In the genomic region with DNA sequence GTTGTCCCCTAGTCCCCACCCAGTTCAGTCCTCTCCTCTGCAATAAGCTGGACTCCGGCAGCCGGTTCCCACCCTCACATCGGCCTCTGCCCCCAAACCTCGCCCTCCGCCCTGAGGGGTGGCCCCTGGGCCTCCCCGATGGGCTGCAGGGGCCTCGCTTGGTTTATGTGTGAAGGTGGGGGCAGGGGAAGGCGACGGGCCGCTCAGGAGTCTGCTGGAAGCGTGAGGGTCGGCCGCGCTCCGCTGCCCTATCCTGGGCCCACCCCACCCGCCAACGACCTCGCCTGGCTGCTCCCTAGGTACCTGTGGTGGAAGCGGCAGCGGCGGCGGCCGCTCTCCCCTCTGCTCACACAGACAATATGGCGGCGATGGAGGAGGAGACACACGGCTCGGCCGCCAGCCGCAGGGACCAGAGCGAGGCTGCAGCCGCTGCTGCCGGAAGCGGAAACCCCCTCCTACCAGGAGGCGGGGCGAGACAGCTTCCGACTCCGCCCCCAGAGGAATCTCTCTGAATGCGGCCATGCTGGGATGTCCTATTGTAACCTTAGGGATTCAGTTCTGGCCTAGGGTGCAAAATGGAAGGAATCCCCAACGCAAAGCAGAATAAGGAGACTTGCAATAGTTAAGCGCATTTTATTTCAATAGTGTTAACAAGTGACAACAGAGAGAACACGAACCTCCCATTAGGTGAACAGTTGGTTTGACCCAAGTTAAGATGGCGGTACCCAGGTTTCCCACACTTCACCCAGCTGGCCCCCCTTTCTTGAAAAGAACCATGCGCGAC, we compare ENCODE assay signal across 8 cellular contexts. TPM values are rescaled to one million over a fixed set of nuclear protein-coding genes. Genes with fewer than 3 reads are reported as not detected.
DNase-seq lines count a peak whose midpoint lies in the region; ATAC-seq, FAIRE-seq and TF ChIP-seq lines count a peak whose summit lies in the region.

A gene (minus strand): TSS at position 422 of the 784 bp plus-strand sequence. CDS start 35,239 bp downstream, outside the sequence.

- TF ChIP-seq POLR2A in GM12892 (IDR thresholded peaks at IDR 0.05; ENCODE audit: low read depth, low read length), result peak; percentile 89
- TF ChIP-seq POLR2A in adrenal gland (IDR thresholded peaks at IDR 0.05), result peak; percentile 79 to 94
- TF ChIP-seq POLR2A in heart left ventricle (IDR thresholded peaks at IDR 0.05), result peak; percentile 33 to 82

- H3K36me3 ChIP-seq in adrenal gland (replicated peaks in 1 of 2) (no peaks in the 10 kb centered on the region), heart left ventricle (no peaks in the 10 kb centered on the region)

- H3K4me3 Mint-ChIP-seq in type B pancreatic cell, result peak within 1 kb of the TSS; percentile 89

- H3K9me3 ChIP-seq in adrenal gland (replicated peaks in 1 of 3), result no peaks in the 10 kb centered on the region
- peaks cover 0 to 8% (median 0%) of the 10 kb centered on the region in 12 donors for H3K9me3 ChIP-seq in heart left ventricle

- FAIRE-seq in GM12892 (lab: Jason Lieb, UNC), result peak; percentile 97

- peaks cover 24% of the 10 kb centered on the region for H3K4me1 Mint-ChIP-seq in type B pancreatic cell (ENCODE audit: unreplicated experiment)

- peaks cover 4% of the 10 kb centered on the region for H3K9me3 Mint-ChIP-seq in type B pancreatic cell

- 0 to 1% (median 0%) methylated on average over 10 to 44 of the region's 44 CpGs for WGBS in adrenal gland, 4 donors
- WGBS in heart left ventricle, 4 donors, result 0% methylated on average over 20 to 44 of the region's 44 CpGs

- H3K27me3 ChIP-seq in adrenal gland (no peaks in the 10 kb centered on the region), heart left ventricle (no peaks in the 10 kb centered on the region)

- H3K4me3 ChIP-seq in adrenal gland, result peak within 1 kb of the TSS; percentile 51 to 99 (median 85)
- peak within 1 kb of the TSS; percentile 71 to 99 (median 90) for H3K4me3 ChIP-seq in heart left ventricle

- H3K27ac ChIP-seq in adrenal gland (peak within 1 kb of the TSS; percentile 55 to 90 (median 85)), heart left ventricle (peak within 1 kb of the TSS; percentile 88 to 96 (median 92))

- peaks cover 13% of the 10 kb centered on the region for H3K27me3 Mint-ChIP-seq in type B pancreatic cell

- DNase-seq in GM12892 (ENCODE audit: insufficient read length), result peak; percentile 86
- peak; percentile 96 for DNase-seq in NCI-H146 (lab: John Stamatoyannopoulos, UW)
- DNase-seq in T-helper 1 cell, result peak; percentile 88 to 97 (median 93)
- DNase-seq in adrenal gland, result peak; percentile 94 to 97 (median 95)
- DNase-seq in heart left ventricle, result peak; percentile 95 to 97 (median 96)
- DNase-seq in pons (ENCODE audit: low spot score), result peak; percentile 97
- DNase-seq in type B pancreatic cell (ENCODE audit: extremely low spot score, unreplicated experiment), result peak; percentile 96

- peaks cover 28% of the 10 kb centered on the region for H3K36me3 Mint-ChIP-seq in type B pancreatic cell

- ATAC-seq in HG02852 (IDR thresholded peaks at IDR 0.05; ENCODE audit: unreplicated experiment) (peak; percentile 94), heart left ventricle (peak; percentile 98 to 99 (median 98))

- H3K27ac Mint-ChIP-seq in type B pancreatic cell, result peak within 1 kb of the TSS; percentile 99

- TF ChIP-seq CTCF in adrenal gland (IDR thresholded peaks at IDR 0.05), result no peak
- no peak for TF ChIP-seq CTCF in heart left ventricle (IDR thresholded peaks at IDR 0.05)
- TF ChIP-seq CTCF in type B pancreatic cell (conservative IDR thresholded peaks at IDR 0.05), result no peak

- intact Hi-C loops in adrenal gland (cut with DNase I), result no loop called here
- intact Hi-C loops in heart left ventricle (cut with DNase I), result loop anchor here in 3 of 10 donors (1.0 to 10.0 kb wide), 5 partner anchors 110 to 291 kb away; a partner anchor contains a TSS

- peaks cover 21 to 33% of the 10 kb centered on the region in 2 donors for H3K4me1 ChIP-seq in adrenal gland (replicated peaks in 1 of 2)
- H3K4me1 ChIP-seq in heart left ventricle, result peaks cover 8 to 55% (median 36%) of the 10 kb centered on the region in 12 donors

RNA-seq across cellular contexts. Expression of the gene that starts here (rescaled TPM):
- 92.5 TPM for polyA plus RNA-seq in GM12892 (2012; ENCODE audit: missing spikeins)
- 100 to 1,000 TPM in 4 of 8 donors, 10 to 100 TPM in 4; 61.9 to 120 (median 94.1) TPM for total RNA-seq in adrenal gland
- 100 to 1,000 TPM in 1 of 3 donors, 10 to 100 TPM in 2; 18.9 to 192 (median 22.7) TPM for polyA plus RNA-seq in adrenal gland
- 100 to 1,000 TPM; 107 to 136 (median 126) TPM for total RNA-seq in heart left ventricle
- 10 to 100 TPM; 30.3 to 72.1 TPM for polyA plus RNA-seq in heart left ventricle
- 138 and 151 TPM in 2 replicates for total RNA-seq in type B pancreatic cell (ENCODE audit: low replicate concordance)

Comparison
In these comparisons a context has a peak if more than half of its experiments do, and no peak if none do; other contexts are left out.
1. Peak in every context shown above with its lines: DNase-seq, ATAC-seq, H3K4me3 ChIP-seq and H3K27ac ChIP-seq.